In genomic region chrY:2887955-2888354, GRCh38 we compare ENCODE assay signal across 12 cellular contexts. TPM values are rescaled to one million over a fixed set of nuclear protein-coding genes. Genes with fewer than 3 reads are reported as not detected.
DNase-seq lines count a peak whose midpoint lies in the region; ATAC-seq, FAIRE-seq and TF ChIP-seq lines count a peak whose summit lies in the region.
"Had no signal": no experiment of that assay in that cellular context is flagged by ENCODE, and none has a peak within 500 bp of the region (broad histone marks: within the 10 kb centered on the region; RNA-seq: fewer than 3 reads in every experiment).

No MANE protein-coding gene starts in this region.

- H2AFZ ChIP-seq in endothelial cell of umbilical vein (ENCODE audit: low read depth, low read length), result peak overlapping the region; percentile 24
- H2AFZ ChIP-seq: parathyroid adenoma had no signal

- POLR2A ChIA-PET in endothelial cell of umbilical vein (lab: Charles Lee), result no interaction called here

- dilution Hi-C loops in endothelial cell of umbilical vein (cut with MboI; ENCODE audit: extremely low pct_ligation_motif_present, low sequenced_read_pairs), result no loop called here

- no peaks in the 10 kb centered on the region for H3K27me3 ChIP-seq in endothelial cell of umbilical vein (ENCODE audit: control insufficient read depth in 2 of 2, insufficient read depth in 2 of 2, low read length in 2 of 2)
- H3K27me3 ChIP-seq in Peyer's patch, result no peaks in the 10 kb centered on the region

- H3K9me3 ChIP-seq in endothelial cell of umbilical vein (replicated peaks; ENCODE audit: control insufficient read depth, insufficient read depth, low read length), result no peaks in the 10 kb centered on the region
- H3K9me3 ChIP-seq in Peyer's patch, result no peaks in the 10 kb centered on the region

- intact Hi-C loops in endothelial cell of umbilical vein (cut with micrococcal nuclease), result loop anchor here (1.0 to 5.0 kb wide), 2 partner anchors 47 to 114 kb away; partner anchors contain the start of gene ZFY

- peaks cover 22% of the 10 kb centered on the region for H3K4me1 ChIP-seq in endothelial cell of umbilical vein (ENCODE audit: control insufficient read depth, extremely low read depth, insufficient read depth, low read length)
- H3K4me1 ChIP-seq in Peyer's patch, result no peaks in the 10 kb centered on the region
- H3K4me1 ChIP-seq: parathyroid adenoma had no signal

- H3K79me2 ChIP-seq in endothelial cell of umbilical vein (ENCODE audit: control insufficient read depth, insufficient read depth, low read length), result no peaks in the 10 kb centered on the region
- H3K79me2 ChIP-seq: parathyroid adenoma had no signal

- H4K20me1 ChIP-seq in endothelial cell of umbilical vein (replicated peaks; ENCODE audit: control insufficient read depth, extremely low read depth, insufficient read depth, low read length), result no peaks in the 10 kb centered on the region

- no peaks in the 10 kb centered on the region for H3K9me1 ChIP-seq in endothelial cell of umbilical vein (replicated peaks; ENCODE audit: control insufficient read depth, extremely low read depth, insufficient read depth, low read length)

- CTCF ChIA-PET in endothelial cell of umbilical vein (lab: Charles Lee), result interaction anchor here (1.1 to 1.3 kb wide), 2 partner anchors 30 to 48 kb away, joined by 3 to 4 read pairs; no protein-coding TSS in a partner anchor

- H3K27ac ChIP-seq in endothelial cell of umbilical vein (ENCODE audit: insufficient read depth, low read depth, low read length), result peak overlapping the region; percentile 98
- H3K27ac ChIP-seq in Peyer's patch, result no peak overlapping the region
- H3K27ac ChIP-seq: KMS-11, parathyroid adenoma had no signal

- FAIRE-seq in endothelial cell of umbilical vein (lab: Jason Lieb, UNC), result peak; percentile 64
- FAIRE-seq: colon had no signal

- no peak for TF ChIP-seq CTCF in endothelial cell of umbilical vein (IDR thresholded peaks at IDR 0.05; ENCODE audit: extremely low read depth in 1 of 2, insufficient read depth in 1 of 2, low read depth in 1 of 2, low read length in 2 of 2)
- TF ChIP-seq CTCF in Peyer's patch (IDR thresholded peaks at IDR 0.05), result no peak

- H3K4me2 ChIP-seq in endothelial cell of umbilical vein (ENCODE audit: insufficient read depth, low read length), result peak overlapping the region; percentile 75
- H3K4me2 ChIP-seq: KMS-11 had no signal

- BruUV-seq in endothelial cell of umbilical vein (replicated peaks; lab: Mats Ljungman, UMichigan), result TSS peak; percentile 67

- ATAC-seq in GM21528 (IDR thresholded peaks at IDR 0.05; ENCODE audit: low FRiP score, unreplicated experiment) (peak; percentile 94), HG03045 (IDR thresholded peaks at IDR 0.05; ENCODE audit: unreplicated experiment) (no peak)

- H3K4me3 ChIP-seq in endothelial cell of umbilical vein (replicated peaks in 1 of 3; ENCODE audit: insufficient read depth in 1 of 3, low read depth in 1 of 3, low read length in 3 of 3), result no peak overlapping the region
- no peak overlapping the region for H3K4me3 ChIP-seq in Peyer's patch

- H3K36me3 ChIP-seq in endothelial cell of umbilical vein (ENCODE audit: control insufficient read depth in 2 of 2, extremely low read depth in 1 of 2, insufficient read depth in 2 of 2, low read length in 2 of 2), result no peaks in the 10 kb centered on the region
- no peaks in the 10 kb centered on the region for H3K36me3 ChIP-seq in Peyer's patch

- TF ChIP-seq POLR2A in endothelial cell of umbilical vein (IDR thresholded peaks at IDR 0.05; ENCODE audit: low read depth, low read length) (no peak), Peyer's patch (IDR thresholded peaks at IDR 0.05) (no peak)

- H3K9ac ChIP-seq in endothelial cell of umbilical vein (replicated peaks; ENCODE audit: extremely low read depth, insufficient read depth, low read length), result peak overlapping the region; percentile 58
- H3K9ac ChIP-seq: KMS-11, parathyroid adenoma had no signal

- DNase-seq in GM03348 (ENCODE audit: low spot score) (peak; percentile 9), M059J (ENCODE audit: low read depth) (peak; percentile 32), endothelial cell of umbilical vein (ENCODE audit: low read depth, low spot score) (peak; percentile 26), AG08395 (ENCODE audit: low spot score) (no peak), AML-193 (lab: John Stamatoyannopoulos, UW) (no peak), Peyer's patch (no peak)
- DNase-seq: NCI-H82 had no signal

TF ChIP-seq in endothelial cell of umbilical vein, 7 proteins besides CTCF, POLR2A, EP300 and RAD21:
- TF ChIP-seq GATA2 (IDR thresholded peaks at IDR 0.05; ENCODE audit: insufficient read depth, insufficient read length, low read depth, low read length) (no peak), MAX (IDR thresholded peaks at IDR 0.05; ENCODE audit: insufficient read depth, insufficient read length) (no peak), MYC (IDR thresholded peaks at IDR 0.05; ENCODE audit: low read depth, low read length) (no peak), FOS (IDR thresholded peaks at IDR 0.05; ENCODE audit: borderline replicate concordance, insufficient read depth, low read length) (no peak), JUN (IDR thresholded peaks at IDR 0.05; ENCODE audit: borderline replicate concordance, insufficient read depth, insufficient read length, low read depth) (no peak), POLR2AphosphoS5 (IDR thresholded peaks at IDR 0.05; ENCODE audit: insufficient read depth, low read depth, low read length) (no peak), EZH2 (IDR thresholded peaks at IDR 0.05; ENCODE audit: borderline replicate concordance, low read depth, low read length, severe bottlenecking) (no peak)

RNA-seq across cellular contexts. Expression of gene RPS4Y1, which starts 46.6 kb away (rescaled TPM):
- 45.5 and 51.5 TPM in 2 replicates for total RNA-seq in M059J (2014; rRNA removed; shearing (Covaris generic))
- 296 and 335 TPM in 2 replicates for total RNA-seq in endothelial cell of umbilical vein
- polyA plus RNA-seq in endothelial cell of umbilical vein, result 598 and 704 TPM in 2 replicates
- 664 and 668 TPM in 2 replicates for polyA plus RNA-seq in endothelial cell of umbilical vein (2011; cell fraction: cytosol; rRNA removed)
- polyA plus RNA-seq in endothelial cell of umbilical vein (2011; cell fraction: nucleus; rRNA removed), result 344 and 382 TPM in 2 replicates
- 545 and 667 TPM in 2 replicates for polyA plus RNA-seq in endothelial cell of umbilical vein (2012)
- 428 and 441 TPM in 2 replicates for polyA minus RNA-seq in endothelial cell of umbilical vein
- not detected for polyA minus RNA-seq in endothelial cell of umbilical vein (2011; cell fraction: cytosol; rRNA and poly(A)+ RNA removed)
- polyA minus RNA-seq in endothelial cell of umbilical vein (2011; cell fraction: nucleus; rRNA and poly(A)+ RNA removed), result 66.3 and 89.4 TPM in 2 replicates
- 100 to 1,000 TPM in 1 of 4 donors, 10 to 100 TPM in 1, not detected in 2; 95.1 to 117 TPM for total RNA-seq in Peyer's patch

RNA-seq across cellular contexts. Expression of gene ZFY, which starts 47.2 kb away (rescaled TPM):
- total RNA-seq in M059J (2014; rRNA removed; shearing (Covaris generic)), result 1.9 and 2.2 TPM in 2 replicates
- total RNA-seq in endothelial cell of umbilical vein (10.8 and 15.1 TPM in 2 replicates), Peyer's patch (10 to 100 TPM in 2 of 4 donors, not detected in 2; 15.8 to 16.0 TPM)
- 2.1 and 3.1 TPM in 2 replicates for polyA plus RNA-seq in endothelial cell of umbilical vein
- 3.8 and 3.9 TPM in 2 replicates for polyA plus RNA-seq in endothelial cell of umbilical vein (2011; cell fraction: cytosol; rRNA removed)
- polyA plus RNA-seq in endothelial cell of umbilical vein (2011; cell fraction: nucleus; rRNA removed), result 19.2 and 19.5 TPM in 2 replicates
- polyA plus RNA-seq in endothelial cell of umbilical vein (2012), result 10.7 and 11.4 TPM in 2 replicates
- polyA minus RNA-seq in endothelial cell of umbilical vein, result 19.9 and 29.8 TPM in 2 replicates
- polyA minus RNA-seq in endothelial cell of umbilical vein (2011; cell fraction: cytosol; rRNA and poly(A)+ RNA removed), result not detected
- 30.4 and 31.8 TPM in 2 replicates for polyA minus RNA-seq in endothelial cell of umbilical vein (2011; cell fraction: nucleus; rRNA and poly(A)+ RNA removed)

Comparison
In these comparisons a context has a peak if more than half of its experiments do, and no peak if none do; other contexts are left out.
1. DNase-seq: peak in GM03348 (single experiment), M059J (single experiment) and endothelial cell of umbilical vein (single experiment); none in AG08395 (single experiment), AML-193 (0 of 2) and Peyer's patch (0 of 3).